Comparison of ENCODE assay signal across 1 cellular context in the genomic region with DNA sequence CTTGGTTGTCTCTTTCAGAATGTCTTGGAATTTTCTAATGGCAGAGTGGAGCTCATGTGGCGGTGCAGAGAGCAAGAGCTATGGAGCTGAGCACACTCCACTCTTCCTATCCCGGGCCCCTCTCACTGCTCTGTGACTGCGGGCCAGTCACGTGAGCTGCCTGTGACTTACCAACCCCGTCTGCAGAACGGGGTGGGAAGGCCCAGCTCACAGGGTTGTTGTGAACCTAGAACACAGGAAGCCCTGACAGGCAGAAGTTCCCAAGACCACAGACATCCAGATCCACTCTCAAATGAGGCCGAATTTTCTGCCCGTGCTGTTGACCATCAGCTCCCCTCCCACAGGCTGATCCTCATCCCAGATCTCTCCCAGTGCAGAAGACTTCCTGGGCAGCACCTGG.
TF ChIP-seq lines count a peak whose summit lies in the region.

No MANE protein-coding gene starts in this region.

TF ChIP-seq in HepG2, 621 proteins besides CTCF, POLR2A, EP300 and RAD21 (continued from another document):
- no peak for TF ChIP-seq PPARG (CRISPR knock-in tag; conservative IDR thresholded peaks at IDR 0.05)
TF ChIP-seq in HepG2: peak in this region for 0.
